Comparison of ENCODE assay signal across 12 cellular contexts in genomic region chr15:66829551-66830131, GRCh38.
"Had no signal": no experiment of that assay in that cellular context is flagged by ENCODE, and none has a peak within 500 bp of the region (broad histone marks: within the 10 kb centered on the region; RNA-seq: fewer than 3 reads in every experiment).

No MANE protein-coding gene starts in this region.

- ATAC-seq: activated CD8-positive, alpha-beta T cell treated with anti-CD3 and anti-CD28 coated beads for 36 hours had no signal

- H3K36me3 ChIP-seq: pancreas, thyroid gland, uterus had no signal

- H3K4me3 ChIP-seq: coronary artery, pancreas, skin epidermis, thyroid gland, uterus had no signal

- H3K9me3 ChIP-seq: pancreas, thyroid gland, uterus had no signal

- FAIRE-seq: pancreas had no signal

- DNase-seq: activated CD8-positive, alpha-beta memory T cell treated with anti-CD3 and anti-CD28 coated beads, Interleukin-2, amount 50 U/mL, for 4 hours; activated CD8-positive, alpha-beta T cell treated with anti-CD3 and anti-CD28 coated beads for 36 hours; activated naive CD8-positive, alpha-beta T cell treated with anti-CD3 and anti-CD28 coated beads, Interleukin-2, amount 10 ng/mL, durations not matched to agents 7 days and 5 days; central memory CD4-positive, alpha-beta T cell; effector CD4-positive, alpha-beta T cell; mesendoderm; T-helper 9 cell; thyroid gland; uterus had no signal

- H3K4me1 ChIP-seq: pancreas, uterus had no signal

- H3K27ac ChIP-seq: coronary artery, pancreas, skin epidermis, thyroid gland, uterus had no signal

- H3K27me3 ChIP-seq: pancreas, thyroid gland, uterus had no signal
